Comparison of ENCODE assay signal across 2 cellular contexts in the genomic region with DNA sequence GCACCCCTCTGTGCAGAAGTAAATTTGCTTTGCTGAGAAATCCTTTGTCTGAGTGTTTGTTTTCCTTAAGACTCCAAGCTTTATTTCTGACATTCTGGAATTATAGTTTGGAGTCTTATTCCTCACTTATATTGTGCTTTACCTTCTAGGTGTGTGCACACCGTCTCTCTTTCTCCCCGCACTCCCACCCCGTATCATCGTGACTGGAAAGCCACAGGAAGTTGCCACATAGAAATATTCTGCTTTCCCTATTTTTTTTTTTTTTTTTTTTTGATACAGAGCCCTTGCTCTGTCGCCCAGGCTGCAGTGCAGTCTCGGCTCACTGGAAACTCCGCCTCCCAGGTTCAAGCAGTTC.
TF ChIP-seq lines count a peak whose summit lies in the region.

No MANE protein-coding gene starts in this region.

TF ChIP-seq in SK-N-SH, 30 proteins besides CTCF, POLR2A, EP300 and RAD21:
- TF ChIP-seq, protein P1, sequence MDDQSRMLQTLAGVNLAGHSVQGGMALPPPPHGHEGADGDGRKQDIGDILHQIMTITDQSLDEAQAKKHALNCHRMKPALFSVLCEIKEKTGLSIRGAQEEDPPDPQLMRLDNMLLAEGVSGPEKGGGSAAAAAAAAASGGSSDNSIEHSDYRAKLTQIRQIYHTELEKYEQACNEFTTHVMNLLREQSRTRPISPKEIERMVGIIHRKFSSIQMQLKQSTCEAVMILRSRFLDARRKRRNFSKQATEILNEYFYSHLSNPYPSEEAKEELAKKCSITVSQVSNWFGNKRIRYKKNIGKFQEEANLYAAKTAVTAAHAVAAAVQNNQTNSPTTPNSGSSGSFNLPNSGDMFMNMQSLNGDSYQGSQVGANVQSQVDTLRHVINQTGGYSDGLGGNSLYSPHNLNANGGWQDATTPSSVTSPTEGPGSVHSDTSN (IDR thresholded peaks at IDR 0.05): no peak
- TF ChIP-seq YY1 (IDR thresholded peaks at IDR 0.05; ENCODE audit: low read depth): no peak
- TF ChIP-seq GABPA (IDR thresholded peaks at IDR 0.05; ENCODE audit: low read depth): no peak
- TF ChIP-seq TCF12 (IDR thresholded peaks at IDR 0.05): no peak
- no peak for TF ChIP-seq FOSL2 (IDR thresholded peaks at IDR 0.05; ENCODE audit: borderline replicate concordance, low read depth)
- no peak for TF ChIP-seq POLR2AphosphoS5 (IDR thresholded peaks at IDR 0.05; ENCODE audit: low read depth, low read length)
- TF ChIP-seq NFIC (IDR thresholded peaks at IDR 0.05; ENCODE audit: borderline replicate concordance): no peak
- TF ChIP-seq JUND (IDR thresholded peaks at IDR 0.05): no peak
TF ChIP-seq in SK-N-SH: peak in this region for 0.

TF ChIP-seq in SK-N-SH treated with all-trans-retinoic acid at 6 μM for 48 hours, 23 proteins besides CTCF, POLR2A, EP300 and RAD21 (continued from another document):
- TF ChIP-seq, protein P2, sequence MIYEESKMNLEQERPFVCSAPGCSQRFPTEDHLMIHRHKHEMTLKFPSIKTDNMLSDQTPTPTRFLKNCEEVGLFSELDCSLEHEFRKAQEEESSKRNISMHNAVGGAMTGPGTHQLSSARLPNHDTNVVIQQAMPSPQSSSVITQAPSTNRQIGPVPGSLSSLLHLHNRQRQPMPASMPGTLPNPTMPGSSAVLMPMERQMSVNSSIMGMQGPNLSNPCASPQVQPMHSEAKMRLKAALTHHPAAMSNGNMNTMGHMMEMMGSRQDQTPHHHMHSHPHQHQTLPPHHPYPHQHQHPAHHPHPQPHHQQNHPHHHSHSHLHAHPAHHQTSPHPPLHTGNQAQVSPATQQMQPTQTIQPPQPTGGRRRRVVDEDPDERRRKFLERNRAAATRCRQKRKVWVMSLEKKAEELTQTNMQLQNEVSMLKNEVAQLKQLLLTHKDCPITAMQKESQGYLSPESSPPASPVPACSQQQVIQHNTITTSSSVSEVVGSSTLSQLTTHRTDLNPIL (CRISPR knock-in tag; IDR thresholded peaks at IDR 0.05; ENCODE audit: low read depth): no peak
- TF ChIP-seq ARNTL (CRISPR knock-in tag; IDR thresholded peaks at IDR 0.05; ENCODE audit: borderline replicate concordance, low read depth) (no peak), RARB (CRISPR knock-in tag; IDR thresholded peaks at IDR 0.05) (no peak), TOX (CRISPR knock-in tag; IDR thresholded peaks at IDR 0.05; ENCODE audit: borderline replicate concordance) (no peak), SNAI2 (CRISPR knock-in tag; IDR thresholded peaks at IDR 0.05) (no peak), ZC3H10 (CRISPR knock-in tag; IDR thresholded peaks at IDR 0.05) (no peak)
- TF ChIP-seq, protein P3, sequence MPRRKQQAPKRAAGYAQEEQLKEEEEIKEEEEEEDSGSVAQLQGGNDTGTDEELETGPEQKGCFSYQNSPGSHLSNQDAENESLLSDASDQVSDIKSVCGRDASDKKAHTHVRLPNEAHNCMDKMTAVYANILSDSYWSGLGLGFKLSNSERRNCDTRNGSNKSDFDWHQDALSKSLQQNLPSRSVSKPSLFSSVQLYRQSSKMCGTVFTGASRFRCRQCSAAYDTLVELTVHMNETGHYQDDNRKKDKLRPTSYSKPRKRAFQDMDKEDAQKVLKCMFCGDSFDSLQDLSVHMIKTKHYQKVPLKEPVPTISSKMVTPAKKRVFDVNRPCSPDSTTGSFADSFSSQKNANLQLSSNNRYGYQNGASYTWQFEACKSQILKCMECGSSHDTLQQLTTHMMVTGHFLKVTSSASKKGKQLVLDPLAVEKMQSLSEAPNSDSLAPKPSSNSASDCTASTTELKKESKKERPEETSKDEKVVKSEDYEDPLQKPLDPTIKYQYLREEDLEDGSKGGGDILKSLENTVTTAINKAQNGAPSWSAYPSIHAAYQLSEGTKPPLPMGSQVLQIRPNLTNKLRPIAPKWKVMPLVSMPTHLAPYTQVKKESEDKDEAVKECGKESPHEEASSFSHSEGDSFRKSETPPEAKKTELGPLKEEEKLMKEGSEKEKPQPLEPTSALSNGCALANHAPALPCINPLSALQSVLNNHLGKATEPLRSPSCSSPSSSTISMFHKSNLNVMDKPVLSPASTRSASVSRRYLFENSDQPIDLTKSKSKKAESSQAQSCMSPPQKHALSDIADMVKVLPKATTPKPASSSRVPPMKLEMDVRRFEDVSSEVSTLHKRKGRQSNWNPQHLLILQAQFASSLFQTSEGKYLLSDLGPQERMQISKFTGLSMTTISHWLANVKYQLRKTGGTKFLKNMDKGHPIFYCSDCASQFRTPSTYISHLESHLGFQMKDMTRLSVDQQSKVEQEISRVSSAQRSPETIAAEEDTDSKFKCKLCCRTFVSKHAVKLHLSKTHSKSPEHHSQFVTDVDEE (CRISPR knock-in tag; IDR thresholded peaks at IDR 0.05): no peak
- TF ChIP-seq, protein P4, sequence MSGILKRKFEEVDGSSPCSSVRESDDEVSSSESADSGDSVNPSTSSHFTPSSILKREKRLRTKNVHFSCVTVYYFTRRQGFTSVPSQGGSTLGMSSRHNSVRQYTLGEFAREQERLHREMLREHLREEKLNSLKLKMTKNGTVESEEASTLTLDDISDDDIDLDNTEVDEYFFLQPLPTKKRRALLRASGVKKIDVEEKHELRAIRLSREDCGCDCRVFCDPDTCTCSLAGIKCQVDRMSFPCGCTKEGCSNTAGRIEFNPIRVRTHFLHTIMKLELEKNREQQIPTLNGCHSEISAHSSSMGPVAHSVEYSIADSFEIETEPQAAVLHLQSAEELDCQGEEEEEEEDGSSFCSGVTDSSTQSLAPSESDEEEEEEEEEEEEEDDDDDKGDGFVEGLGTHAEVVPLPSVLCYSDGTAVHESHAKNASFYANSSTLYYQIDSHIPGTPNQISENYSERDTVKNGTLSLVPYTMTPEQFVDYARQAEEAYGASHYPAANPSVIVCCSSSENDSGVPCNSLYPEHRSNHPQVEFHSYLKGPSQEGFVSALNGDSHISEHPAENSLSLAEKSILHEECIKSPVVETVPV (CRISPR knock-in tag; IDR thresholded peaks at IDR 0.05): no peak
- TF ChIP-seq, protein P5, sequence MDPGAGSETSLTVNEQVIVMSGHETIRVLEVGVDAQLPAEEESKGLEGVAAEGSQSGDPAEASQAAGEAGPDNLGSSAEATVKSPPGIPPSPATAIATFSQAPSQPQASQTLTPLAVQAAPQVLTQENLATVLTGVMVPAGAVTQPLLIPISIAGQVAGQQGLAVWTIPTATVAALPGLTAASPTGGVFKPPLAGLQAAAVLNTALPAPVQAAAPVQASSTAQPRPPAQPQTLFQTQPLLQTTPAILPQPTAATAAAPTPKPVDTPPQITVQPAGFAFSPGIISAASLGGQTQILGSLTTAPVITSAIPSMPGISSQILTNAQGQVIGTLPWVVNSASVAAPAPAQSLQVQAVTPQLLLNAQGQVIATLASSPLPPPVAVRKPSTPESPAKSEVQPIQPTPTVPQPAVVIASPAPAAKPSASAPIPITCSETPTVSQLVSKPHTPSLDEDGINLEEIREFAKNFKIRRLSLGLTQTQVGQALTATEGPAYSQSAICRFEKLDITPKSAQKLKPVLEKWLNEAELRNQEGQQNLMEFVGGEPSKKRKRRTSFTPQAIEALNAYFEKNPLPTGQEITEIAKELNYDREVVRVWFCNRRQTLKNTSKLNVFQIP (CRISPR knock-in tag; IDR thresholded peaks at IDR 0.05; ENCODE audit: borderline replicate concordance, low read depth): no peak
TF ChIP-seq in SK-N-SH treated with all-trans-retinoic acid at 6 μM for 48 hours: peak in this region for 0.
